Comparison of ENCODE assay signal across 1 cellular context in genomic region chr14:92759679-92760523, GRCh38.
TF ChIP-seq lines count a peak whose summit lies in the region.

No MANE protein-coding gene starts in this region.

TF ChIP-seq in GM12878, 131 proteins besides CTCF, POLR2A, EP300 and RAD21 (continued from another document):
- no peak for TF ChIP-seq BCLAF1 (IDR thresholded peaks at IDR 0.05)
- TF ChIP-seq PML (IDR thresholded peaks at IDR 0.05; ENCODE audit: low read length): no peak
- TF ChIP-seq PBX3 (IDR thresholded peaks at IDR 0.05; ENCODE audit: insufficient replicate concordance, low read depth, low read length): peak; percentile 57
- TF ChIP-seq ZBTB40 (IDR thresholded peaks at IDR 0.05; ENCODE audit: borderline replicate concordance): peak; percentile 50; the same call in 1 of the 2 replicates
- no peak for TF ChIP-seq BMI1 (IDR thresholded peaks at IDR 0.05; ENCODE audit: borderline replicate concordance)
- TF ChIP-seq ETV6 (conservative IDR thresholded peaks at IDR 0.05 in 1 of 2, IDR thresholded peaks at IDR 0.05 in 1 of 2; ENCODE audit: borderline replicate concordance in 1 of 2, low read depth in 1 of 2): no peak
- TF ChIP-seq NR2C2 (IDR thresholded peaks at IDR 0.05; ENCODE audit: borderline replicate concordance, control insufficient read depth, insufficient read length, low read depth): no peak
- TF ChIP-seq MXI1 (IDR thresholded peaks at IDR 0.05; ENCODE audit: low read depth, low read length): no peak
